In genomic region chr2:196979976-196980375, GRCh38 we compare ENCODE assay signal across 16 cellular contexts.
"Had no signal": no experiment of that assay in that cellular context is flagged by ENCODE, and none has a peak within 500 bp of the region (broad histone marks: within the 10 kb centered on the region; RNA-seq: fewer than 3 reads in every experiment).

No MANE protein-coding gene starts in this region.

- H3K36me3 Mint-ChIP-seq: activated naive CD4-positive, alpha-beta T cell treated with anti-CD3 and anti-CD28 coated beads, Interleukin-2, amount 50 U/mL, for 24 hours had no signal

- H3K4me3 Mint-ChIP-seq: activated naive CD4-positive, alpha-beta T cell treated with anti-CD3 and anti-CD28 coated beads, Interleukin-2, amount 50 U/mL, for 24 hours; central memory CD8-positive, alpha-beta T cell; endodermal cell; nephron progenitor cell; stimulated activated naive CD8-positive, alpha-beta T cell treated with anti-CD3 and anti-CD28 coated beads, Interleukin-15, amount 100 ng/mL, for 72 hours had no signal

- H3K4me1 Mint-ChIP-seq: endodermal cell, nephron progenitor cell had no signal

- H3K9me3 Mint-ChIP-seq: central memory CD8-positive, alpha-beta T cell had no signal

- DNase-seq: activated CD4-positive, alpha-beta T cell treated with anti-CD3 and anti-CD28 coated beads, Interleukin-2, amount 50 U/mL, for 4 hours; activated T-cell treated with anti-CD3 and anti-CD28 coated beads, Interleukin-2, amount 50 U/mL, for 1 hour; amniotic stem cell; body of pancreas; dermis blood vessel endothelial cell; endodermal cell; erythroblast; hypothalamus; kidney glomerular epithelial cell; nephron progenitor cell; stimulated activated CD4-positive, alpha-beta T cell treated with anti-CD3 and anti-CD28 coated beads, Interleukin-4, amount 100 ng/mL, for 1 hour; stimulated activated CD8-positive, alpha-beta memory T cell treated with anti-CD3 and anti-CD28 coated beads, Interleukin-4, amount 100 ng/mL, for 48 hours; stimulated activated naive CD8-positive, alpha-beta T cell treated with anti-CD3 and anti-CD28 coated beads, Interleukin-15, amount 100 ng/mL, for 72 hours; testis had no signal

- ATAC-seq: body of pancreas; stimulated activated naive CD8-positive, alpha-beta T cell treated with anti-CD3 and anti-CD28 coated beads, Interleukin-15, amount 100 ng/mL, for 72 hours had no signal

- H3K27ac Mint-ChIP-seq: activated naive CD4-positive, alpha-beta T cell treated with anti-CD3 and anti-CD28 coated beads, Interleukin-2, amount 50 U/mL, for 24 hours; endodermal cell; nephron progenitor cell; stimulated activated naive CD8-positive, alpha-beta T cell treated with anti-CD3 and anti-CD28 coated beads, Interleukin-15, amount 100 ng/mL, for 72 hours had no signal

- H3K27me3 Mint-ChIP-seq: activated naive CD4-positive, alpha-beta T cell treated with anti-CD3 and anti-CD28 coated beads, Interleukin-2, amount 50 U/mL, for 24 hours; central memory CD8-positive, alpha-beta T cell; stimulated activated naive CD8-positive, alpha-beta T cell treated with anti-CD3 and anti-CD28 coated beads, Interleukin-15, amount 100 ng/mL, for 72 hours had no signal
